Comparison of ENCODE assay signal across 23 cellular contexts in genomic region chr9:14899042-14899814, GRCh38. TPM values are rescaled to one million over a fixed set of nuclear protein-coding genes. Genes with fewer than 3 reads are reported as not detected.
"Had no signal": no experiment of that assay in that cellular context is flagged by ENCODE, and none has a peak within 500 bp of the region (broad histone marks: within the 10 kb centered on the region; RNA-seq: fewer than 3 reads in every experiment).

No MANE protein-coding gene starts in this region.

- H2AFZ ChIP-seq: parathyroid adenoma had no signal

- ATAC-seq: activated CD4-positive, alpha-beta T cell treated with anti-CD3 and anti-CD28 coated beads for 36 hours; left lung; natural killer cell treated with Interleukin-12 subunit alpha and Interleukin-12 subunit beta and Interleukin-15 and Interleukin-18, amount 100 ng/mL, for 72 hours; stimulated activated naive CD8-positive, alpha-beta T cell treated with anti-CD3 and anti-CD28 coated beads, Interleukin-15, Interleukin-2, amounts not matched to agents 100 U/mL and 50 U/mL, for 24 hours had no signal

- H3K4me1 ChIP-seq: left lung, parathyroid adenoma had no signal

- H3K9ac ChIP-seq: parathyroid adenoma had no signal

- H3K36me3 ChIP-seq: cardiac muscle cell, left lung, neutrophil had no signal

- H3K9me3 ChIP-seq: left lung, neutrophil had no signal

- H3K27ac ChIP-seq: cardiac muscle cell, left lung, neutrophil, parathyroid adenoma had no signal

- H3K27me3 ChIP-seq: cardiac muscle cell, left lung, neutrophil had no signal

- H3K79me2 ChIP-seq: parathyroid adenoma had no signal

- FAIRE-seq: frontal cortex had no signal

- H3K4me3 ChIP-seq: cardiac muscle cell, left lung had no signal

- DNase-seq: activated B cell treated with CpG ODN at 0.5 μM for 24 hours; activated CD4-positive, alpha-beta T cell treated with anti-CD3 and anti-CD28 coated beads for 36 hours; activated CD4-positive, alpha-beta T cell treated with anti-CD3 and anti-CD28 coated beads, Interleukin-2, amount 50 U/mL, for 48 hours; activated effector memory CD4-positive, alpha-beta T cell treated with anti-CD3 and anti-CD28 coated beads, Interleukin-2, amount 50 U/mL, for 16 hours; activated naive CD4-positive, alpha-beta T cell treated with anti-CD3 and anti-CD28 coated beads, Interleukin-2, amount 10 ng/mL, durations not matched to agents 7 days and 5 days; activated T-cell treated with anti-CD3 and anti-CD28 coated beads for 4 hours; dermis blood vessel endothelial cell; effector CD8-positive, alpha-beta T cell; glutamatergic neuron; hippocampal formation; kidney glomerular epithelial cell; left lung; mammary epithelial cell; midbrain; stimulated activated CD4-positive, alpha-beta T cell treated with anti-CD3 and anti-CD28 coated beads, Interleukin-4, amount 100 ng/mL, for 24 hours; stimulated activated naive CD8-positive, alpha-beta T cell treated with anti-CD3 and anti-CD28 coated beads, Interleukin-15, Interleukin-2, amounts not matched to agents 100 U/mL and 50 U/mL, for 24 hours; T-helper 9 cell; trophoblast cell had no signal

RNA-seq across cellular contexts. Expression of gene FREM1, which starts 11.0 kb away (rescaled TPM):
- total RNA-seq: activated B cell treated with CpG ODN at 0.5 μM for 24 hours; activated CD4-positive, alpha-beta T cell treated with anti-CD3 and anti-CD28 coated beads for 36 hours; dermis blood vessel endothelial cell; mammary epithelial cell; natural killer cell treated with Interleukin-12 subunit alpha and Interleukin-12 subunit beta and Interleukin-15 and Interleukin-18, amount 100 ng/mL, for 72 hours had no signal
- polyA plus RNA-seq: mammary epithelial cell had no signal
